ENCODE assay signal across 21 cellular contexts in the genomic region with DNA sequence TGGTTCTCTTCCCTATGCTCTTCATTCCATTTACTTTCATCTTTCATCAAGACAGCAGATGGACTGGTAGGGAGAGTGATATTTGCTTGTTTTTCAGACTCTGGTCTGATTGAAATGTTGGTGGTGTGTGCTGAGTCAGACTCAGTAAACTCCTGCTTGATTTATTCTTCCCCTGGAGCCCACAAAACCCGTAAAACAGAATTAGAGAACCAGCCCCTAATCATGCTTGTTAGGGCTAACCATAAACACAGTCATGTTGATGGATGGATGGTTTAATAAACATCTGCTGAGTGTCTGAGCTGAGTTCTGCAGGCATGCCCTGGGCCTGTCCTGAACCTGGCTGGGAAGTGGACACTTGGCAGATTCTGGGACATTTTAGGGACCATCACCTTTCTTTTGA. TPM values are rescaled to one million over a fixed set of nuclear protein-coding genes. Genes with fewer than 3 reads are reported as not detected.
DNase-seq lines count a peak whose midpoint lies in the region; ATAC-seq and TF ChIP-seq lines count a peak whose summit lies in the region.
"Had no signal": no experiment of that assay in that cellular context is flagged by ENCODE, and none has a peak within 500 bp of the region (broad histone marks: within the 10 kb centered on the region; RNA-seq: fewer than 3 reads in every experiment).

No MANE protein-coding gene starts in this region.

- H3K9me3 ChIP-seq in WERI-Rb-1 (ENCODE audit: severe bottlenecking) (peaks cover 2% of the 10 kb centered on the region), tibial nerve (no peaks in the 10 kb centered on the region)
- H3K9me3 ChIP-seq: colonic mucosa had no signal

- no peak for TF ChIP-seq EP300 in tibial nerve (IDR thresholded peaks at IDR 0.05)

- peaks cover 3% of the 10 kb centered on the region for H3K36me3 ChIP-seq in WERI-Rb-1
- no peaks in the 10 kb centered on the region for H3K36me3 ChIP-seq in tibial nerve
- H3K36me3 ChIP-seq: colonic mucosa, heart right ventricle had no signal

- no peak for TF ChIP-seq CTCF in WERI-Rb-1 (IDR thresholded peaks at IDR 0.05; ENCODE audit: low read depth, low read length)
- no peak for TF ChIP-seq CTCF in tibial nerve (IDR thresholded peaks at IDR 0.05)

- DNase-seq in EL (peak; percentile 18), LHCN-M2 (ENCODE audit: low read depth) (peak; percentile 64), WERI-Rb-1 (peak; percentile 43), myocyte (ENCODE audit: low read depth) (peak; percentile 73), tibial nerve (ENCODE audit: low spot score in 2 of 2) (no peak), hypothalamus (lab: John Stamatoyannopoulos, UW) (no peak), T-helper 1 cell (no peak)
- DNase-seq: activated naive CD8-positive, alpha-beta T cell treated with anti-CD3 and anti-CD28 coated beads for 36 hours; colonic mucosa; endodermal cell; H7; heart right ventricle; NCI-H2029; NCI-H446 treated with DMSO at 0.1 percent for 48 hours; right cardiac atrium; stimulated activated naive CD4-positive, alpha-beta T cell; T-helper 9 cell had no signal

- H3K27ac ChIP-seq in WERI-Rb-1 (peak overlapping the region; percentile 75), tibial nerve (no peak overlapping the region)
- H3K27ac ChIP-seq: colonic mucosa, heart right ventricle had no signal

- H3K27me3 ChIP-seq in WERI-Rb-1 (ENCODE audit: insufficient read depth, low read depth, severe bottlenecking) (no peaks in the 10 kb centered on the region), tibial nerve (no peaks in the 10 kb centered on the region)
- H3K27me3 ChIP-seq: colonic mucosa, heart right ventricle had no signal

- 60 to 69% methylated on average over 1 of the region's 1 CpG for WGBS in tibial nerve, 2 donors

- H3K4me1 ChIP-seq in tibial nerve: peaks cover 0 to 17% (median 3%) of the 10 kb centered on the region in 4 donors
- H3K4me1 ChIP-seq: colonic mucosa had no signal

- TF ChIP-seq POLR2A in tibial nerve (IDR thresholded peaks at IDR 0.05): no peak

- H3K4me3 ChIP-seq in WERI-Rb-1 (ENCODE audit: low read depth, low read length) (no peak overlapping the region), tibial nerve (no peak overlapping the region)
- H3K4me3 ChIP-seq: colonic mucosa, heart right ventricle, lung had no signal

- no peak for ATAC-seq in GM19035 (IDR thresholded peaks at IDR 0.05; ENCODE audit: unreplicated experiment)
- ATAC-seq: activated CD4-positive, CD25-positive, alpha-beta regulatory T cell treated with anti-CD3 and anti-CD28 coated beads, Interleukin-2, amount 50 U/mL, for 24 hours; heart right ventricle; right cardiac atrium had no signal

RNA-seq across cellular contexts. Expression of a gene that starts 24.8 kb away (rescaled TPM):
- total RNA-seq in LHCN-M2 (2014; rRNA removed) (0.13 and 0.98 TPM in 2 replicates), myocyte (0.62 and 1.6 TPM in 2 replicates), tibial nerve (10 to 100 TPM in 1 of 4 donors, 1 to 10 TPM in 3; 2.7 to 11.2 (median 5.3) TPM)
- 0.22 TPM for polyA plus RNA-seq in LHCN-M2 (2012)
- polyA plus RNA-seq in myocyte (2012): 2.7 TPM
- total RNA-seq: osteoblast had no signal

Comparison
In these comparisons a context has a peak if more than half of its experiments do, and no peak if none do; other contexts are left out.
1. DNase-seq: peak in EL (single experiment), LHCN-M2 (single experiment), WERI-Rb-1 (single experiment) and myocyte (single experiment); none in tibial nerve (0 of 2), hypothalamus (0 of 51) and T-helper 1 cell (0 of 5).